ENCODE assay signal across 1 cellular context in the genomic region with DNA sequence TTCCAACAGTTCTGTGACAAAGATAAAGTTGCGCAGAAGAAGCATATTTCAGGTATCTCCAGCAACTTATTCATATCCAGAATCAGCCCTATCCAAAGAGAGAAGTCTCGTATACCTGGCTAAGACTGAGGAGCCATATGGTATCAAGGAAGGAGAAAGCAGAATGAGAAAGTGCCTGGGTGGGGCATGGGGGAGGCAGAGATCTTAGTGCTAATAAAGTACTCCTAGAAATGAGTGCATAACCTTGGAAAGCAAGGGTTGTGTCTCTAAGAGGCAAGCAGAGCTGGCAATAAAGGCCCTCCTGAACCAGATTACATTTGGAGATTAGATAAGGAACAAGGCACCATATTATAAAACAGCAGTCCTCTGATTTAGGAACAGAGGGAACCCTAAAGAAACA.
TF ChIP-seq lines count a peak whose summit lies in the region.

No MANE protein-coding gene starts in this region.

TF ChIP-seq in GM23338, 12 proteins besides CTCF, POLR2A, EP300 and RAD21:
- TF ChIP-seq, protein P1, sequence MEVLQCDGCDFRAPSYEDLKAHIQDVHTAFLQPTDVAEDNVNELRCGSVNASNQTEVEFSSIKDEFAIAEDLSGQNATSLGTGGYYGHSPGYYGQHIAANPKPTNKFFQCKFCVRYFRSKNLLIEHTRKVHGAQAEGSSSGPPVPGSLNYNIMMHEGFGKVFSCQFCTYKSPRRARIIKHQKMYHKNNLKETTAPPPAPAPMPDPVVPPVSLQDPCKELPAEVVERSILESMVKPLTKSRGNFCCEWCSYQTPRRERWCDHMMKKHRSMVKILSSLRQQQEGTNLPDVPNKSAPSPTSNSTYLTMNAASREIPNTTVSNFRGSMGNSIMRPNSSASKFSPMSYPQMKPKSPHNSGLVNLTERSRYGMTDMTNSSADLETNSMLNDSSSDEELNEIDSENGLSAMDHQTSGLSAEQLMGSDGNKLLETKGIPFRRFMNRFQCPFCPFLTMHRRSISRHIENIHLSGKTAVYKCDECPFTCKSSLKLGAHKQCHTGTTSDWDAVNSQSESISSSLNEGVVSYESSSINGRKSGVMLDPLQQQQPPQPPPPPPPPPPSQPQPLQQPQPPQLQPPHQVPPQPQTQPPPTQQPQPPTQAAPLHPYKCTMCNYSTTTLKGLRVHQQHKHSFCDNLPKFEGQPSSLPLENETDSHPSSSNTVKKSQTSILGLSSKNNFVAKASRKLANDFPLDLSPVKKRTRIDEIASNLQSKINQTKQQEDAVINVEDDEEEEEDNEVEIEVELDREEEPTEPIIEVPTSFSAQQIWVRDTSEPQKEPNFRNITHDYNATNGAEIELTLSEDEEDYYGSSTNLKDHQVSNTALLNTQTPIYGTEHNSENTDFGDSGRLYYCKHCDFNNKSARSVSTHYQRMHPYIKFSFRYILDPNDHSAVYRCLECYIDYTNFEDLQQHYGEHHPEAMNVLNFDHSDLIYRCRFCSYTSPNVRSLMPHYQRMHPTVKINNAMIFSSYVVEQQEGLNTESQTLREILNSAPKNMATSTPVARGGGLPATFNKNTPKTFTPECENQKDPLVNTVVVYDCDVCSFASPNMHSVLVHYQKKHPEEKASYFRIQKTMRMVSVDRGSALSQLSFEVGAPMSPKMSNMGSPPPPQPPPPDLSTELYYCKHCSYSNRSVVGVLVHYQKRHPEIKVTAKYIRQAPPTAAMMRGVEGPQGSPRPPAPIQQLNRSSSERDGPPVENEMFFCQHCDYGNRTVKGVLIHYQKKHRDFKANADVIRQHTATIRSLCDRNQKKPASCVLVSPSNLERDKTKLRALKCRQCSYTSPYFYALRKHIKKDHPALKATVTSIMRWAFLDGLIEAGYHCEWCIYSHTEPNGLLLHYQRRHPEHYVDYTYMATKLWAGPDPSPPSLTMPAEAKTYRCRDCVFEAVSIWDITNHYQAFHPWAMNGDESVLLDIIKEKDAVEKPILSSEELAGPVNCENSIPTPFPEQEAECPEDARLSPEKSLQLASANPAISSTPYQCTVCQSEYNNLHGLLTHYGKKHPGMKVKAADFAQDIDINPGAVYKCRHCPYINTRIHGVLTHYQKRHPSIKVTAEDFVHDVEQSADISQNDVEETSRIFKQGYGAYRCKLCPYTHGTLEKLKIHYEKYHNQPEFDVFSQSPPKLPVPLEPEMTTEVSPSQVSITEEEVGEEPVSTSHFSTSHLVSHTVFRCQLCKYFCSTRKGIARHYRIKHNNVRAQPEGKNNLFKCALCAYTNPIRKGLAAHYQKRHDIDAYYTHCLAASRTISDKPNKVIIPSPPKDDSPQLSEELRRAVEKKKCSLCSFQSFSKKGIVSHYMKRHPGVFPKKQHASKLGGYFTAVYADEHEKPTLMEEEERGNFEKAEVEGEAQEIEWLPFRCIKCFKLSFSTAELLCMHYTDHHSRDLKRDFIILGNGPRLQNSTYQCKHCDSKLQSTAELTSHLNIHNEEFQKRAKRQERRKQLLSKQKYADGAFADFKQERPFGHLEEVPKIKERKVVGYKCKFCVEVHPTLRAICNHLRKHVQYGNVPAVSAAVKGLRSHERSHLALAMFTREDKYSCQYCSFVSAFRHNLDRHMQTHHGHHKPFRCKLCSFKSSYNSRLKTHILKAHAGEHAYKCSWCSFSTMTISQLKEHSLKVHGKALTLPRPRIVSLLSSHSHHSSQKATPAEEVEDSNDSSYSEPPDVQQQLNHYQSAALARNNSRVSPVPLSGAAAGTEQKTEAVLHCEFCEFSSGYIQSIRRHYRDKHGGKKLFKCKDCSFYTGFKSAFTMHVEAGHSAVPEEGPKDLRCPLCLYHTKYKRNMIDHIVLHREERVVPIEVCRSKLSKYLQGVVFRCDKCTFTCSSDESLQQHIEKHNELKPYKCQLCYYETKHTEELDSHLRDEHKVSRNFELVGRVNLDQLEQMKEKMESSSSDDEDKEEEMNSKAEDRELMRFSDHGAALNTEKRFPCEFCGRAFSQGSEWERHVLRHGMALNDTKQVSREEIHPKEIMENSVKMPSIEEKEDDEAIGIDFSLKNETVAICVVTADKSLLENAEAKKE (CRISPR knock-in tag; IDR thresholded peaks at IDR 0.05), result no peak
- TF ChIP-seq ZNF331 (CRISPR knock-in tag; IDR thresholded peaks at IDR 0.05; ENCODE audit: low read depth), result no peak
- TF ChIP-seq ZNF114 (CRISPR knock-in tag; IDR thresholded peaks at IDR 0.05), result no peak
- TF ChIP-seq, protein P2, sequence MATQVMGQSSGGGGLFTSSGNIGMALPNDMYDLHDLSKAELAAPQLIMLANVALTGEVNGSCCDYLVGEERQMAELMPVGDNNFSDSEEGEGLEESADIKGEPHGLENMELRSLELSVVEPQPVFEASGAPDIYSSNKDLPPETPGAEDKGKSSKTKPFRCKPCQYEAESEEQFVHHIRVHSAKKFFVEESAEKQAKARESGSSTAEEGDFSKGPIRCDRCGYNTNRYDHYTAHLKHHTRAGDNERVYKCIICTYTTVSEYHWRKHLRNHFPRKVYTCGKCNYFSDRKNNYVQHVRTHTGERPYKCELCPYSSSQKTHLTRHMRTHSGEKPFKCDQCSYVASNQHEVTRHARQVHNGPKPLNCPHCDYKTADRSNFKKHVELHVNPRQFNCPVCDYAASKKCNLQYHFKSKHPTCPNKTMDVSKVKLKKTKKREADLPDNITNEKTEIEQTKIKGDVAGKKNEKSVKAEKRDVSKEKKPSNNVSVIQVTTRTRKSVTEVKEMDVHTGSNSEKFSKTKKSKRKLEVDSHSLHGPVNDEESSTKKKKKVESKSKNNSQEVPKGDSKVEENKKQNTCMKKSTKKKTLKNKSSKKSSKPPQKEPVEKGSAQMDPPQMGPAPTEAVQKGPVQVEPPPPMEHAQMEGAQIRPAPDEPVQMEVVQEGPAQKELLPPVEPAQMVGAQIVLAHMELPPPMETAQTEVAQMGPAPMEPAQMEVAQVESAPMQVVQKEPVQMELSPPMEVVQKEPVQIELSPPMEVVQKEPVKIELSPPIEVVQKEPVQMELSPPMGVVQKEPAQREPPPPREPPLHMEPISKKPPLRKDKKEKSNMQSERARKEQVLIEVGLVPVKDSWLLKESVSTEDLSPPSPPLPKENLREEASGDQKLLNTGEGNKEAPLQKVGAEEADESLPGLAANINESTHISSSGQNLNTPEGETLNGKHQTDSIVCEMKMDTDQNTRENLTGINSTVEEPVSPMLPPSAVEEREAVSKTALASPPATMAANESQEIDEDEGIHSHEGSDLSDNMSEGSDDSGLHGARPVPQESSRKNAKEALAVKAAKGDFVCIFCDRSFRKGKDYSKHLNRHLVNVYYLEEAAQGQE (IDR thresholded peaks at IDR 0.05; ENCODE audit: unreplicated experiment), result no peak
- no peak for TF ChIP-seq EZH2phosphoT487 (IDR thresholded peaks at IDR 0.05; ENCODE audit: unreplicated experiment)
- TF ChIP-seq NANOG (IDR thresholded peaks at IDR 0.05; ENCODE audit: borderline replicate concordance), result no peak
- TF ChIP-seq EZH2 (IDR thresholded peaks at IDR 0.05; ENCODE audit: low read depth, unreplicated experiment), result no peak
- TF ChIP-seq CREB1 (CRISPR knock-in tag; IDR thresholded peaks at IDR 0.05; ENCODE audit: low read depth), result no peak
- TF ChIP-seq, protein P3, sequence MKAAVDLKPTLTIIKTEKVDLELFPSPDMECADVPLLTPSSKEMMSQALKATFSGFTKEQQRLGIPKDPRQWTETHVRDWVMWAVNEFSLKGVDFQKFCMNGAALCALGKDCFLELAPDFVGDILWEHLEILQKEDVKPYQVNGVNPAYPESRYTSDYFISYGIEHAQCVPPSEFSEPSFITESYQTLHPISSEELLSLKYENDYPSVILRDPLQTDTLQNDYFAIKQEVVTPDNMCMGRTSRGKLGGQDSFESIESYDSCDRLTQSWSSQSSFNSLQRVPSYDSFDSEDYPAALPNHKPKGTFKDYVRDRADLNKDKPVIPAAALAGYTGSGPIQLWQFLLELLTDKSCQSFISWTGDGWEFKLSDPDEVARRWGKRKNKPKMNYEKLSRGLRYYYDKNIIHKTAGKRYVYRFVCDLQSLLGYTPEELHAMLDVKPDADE (IDR thresholded peaks at IDR 0.05), result no peak
- no peak for TF ChIP-seq POLR2AphosphoS5 (IDR thresholded peaks at IDR 0.05; ENCODE audit: low read depth)
- no peak for TF ChIP-seq JUNB (IDR thresholded peaks at IDR 0.05; ENCODE audit: unreplicated experiment)
- TF ChIP-seq STAT1 (IDR thresholded peaks at IDR 0.05; ENCODE audit: unreplicated experiment), result no peak
TF ChIP-seq in GM23338: peak in this region for 0.
